ENCODE assay signal across 8 cellular contexts in the genomic region with DNA sequence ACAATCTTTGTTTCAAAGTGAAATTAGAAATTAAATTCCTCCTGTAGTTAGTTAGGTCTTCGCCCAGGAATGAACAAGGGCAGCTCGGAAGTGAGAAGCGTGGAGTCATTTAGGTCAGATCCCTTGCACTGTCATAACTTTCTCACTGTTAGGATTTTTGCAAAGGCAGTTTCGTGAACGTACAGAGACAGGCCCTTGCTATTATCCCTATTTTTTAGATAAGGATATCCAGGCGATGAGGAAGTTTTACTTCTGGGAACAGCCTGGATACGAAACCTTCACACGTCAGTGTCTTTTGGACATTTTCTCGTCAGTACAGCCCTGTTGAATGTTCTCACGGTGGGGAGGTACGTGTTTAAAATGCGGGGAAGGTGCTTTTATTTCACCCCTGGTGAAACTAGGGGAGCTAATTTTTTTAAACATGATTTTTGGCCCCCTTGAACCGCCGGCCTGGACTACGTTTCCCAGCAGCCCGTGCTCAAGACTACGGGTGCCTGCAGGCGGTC.
DNase-seq lines count a peak whose midpoint lies in the region; ATAC-seq and TF ChIP-seq lines count a peak whose summit lies in the region.

No MANE protein-coding gene starts in this region.

- peak overlapping the region; percentile 83 for H3K27ac ChIP-seq in RWPE1
- H3K27ac ChIP-seq in muscle layer of duodenum (ENCODE audit: low read length): peak overlapping the region; percentile 80

- H3K36me3 ChIP-seq in endocrine pancreas (ENCODE audit: control insufficient read depth, insufficient read depth, low read length): no peaks in the 10 kb centered on the region
- H3K36me3 ChIP-seq in muscle layer of duodenum (ENCODE audit: control insufficient read depth in 1 of 2, insufficient read depth in 2 of 2, low read length in 2 of 2): peaks cover 0 to 5% of the 10 kb centered on the region in 2 donors

- H3K4me1 Mint-ChIP-seq in activated naive CD4-positive, alpha-beta T cell treated with anti-CD3 and anti-CD28 coated beads, Interleukin-2, amount 50 U/mL, for 24 hours: peaks cover 43% of the 10 kb centered on the region

- H3K9ac ChIP-seq in endocrine pancreas (ENCODE audit: control insufficient read depth, insufficient read depth, low read length): peak overlapping the region; percentile 34

- POLR2A ChIA-PET in RWPE1 (lab: Yijun Ruan, JAX; ENCODE audit: low non-redundant PET): interaction anchor here (0.5 to 1.7 kb wide), 2 partner anchors 43 to 67 kb away, joined by 3 to 5 read pairs; no protein-coding TSS in a partner anchor

- H3K4me3 ChIP-seq in endocrine pancreas (ENCODE audit: control insufficient read depth, insufficient read depth, low read length): peak overlapping the region; percentile 81
- peak overlapping the region; percentile 87 to 100 for H3K4me3 ChIP-seq in muscle layer of duodenum (ENCODE audit: low read depth in 1 of 2, low read length in 2 of 2)

- no peaks in the 10 kb centered on the region for H3K36me3 Mint-ChIP-seq in activated naive CD4-positive, alpha-beta T cell treated with anti-CD3 and anti-CD28 coated beads, Interleukin-2, amount 50 U/mL, for 24 hours

- no peak for DNase-seq in activated naive CD4-positive, alpha-beta T cell treated with Interleukin-2 at 50 U/mL for 16 hours
- peak; percentile 79 for DNase-seq in RWPE1 (ENCODE audit: low spot score)

- peak overlapping the region; percentile 89 for H3K27ac Mint-ChIP-seq in activated naive CD4-positive, alpha-beta T cell treated with anti-CD3 and anti-CD28 coated beads, Interleukin-2, amount 50 U/mL, for 24 hours

- TF ChIP-seq CTCF in RWPE1 (conservative IDR thresholded peaks at IDR 0.05; ENCODE audit: low read depth): no peak

- H3K27me3 ChIP-seq in endocrine pancreas (ENCODE audit: control insufficient read depth, insufficient read depth, low read length): no peaks in the 10 kb centered on the region
- no peaks in the 10 kb centered on the region for H3K27me3 ChIP-seq in muscle layer of duodenum (ENCODE audit: low read depth, low read length)

- peak overlapping the region; percentile 87 for H3K4me3 Mint-ChIP-seq in activated naive CD4-positive, alpha-beta T cell treated with anti-CD3 and anti-CD28 coated beads, Interleukin-2, amount 50 U/mL, for 24 hours

- CTCF ChIA-PET in RWPE1 (lab: Yijun Ruan, JAX): no interaction called here

- H3K4me1 ChIP-seq in endocrine pancreas (ENCODE audit: control insufficient read depth, insufficient read depth, low read length) (peaks cover 12% of the 10 kb centered on the region), muscle layer of duodenum (ENCODE audit: control insufficient read depth in 1 of 2, insufficient read depth in 2 of 2, low read length in 2 of 2) (peaks cover 10 to 14% of the 10 kb centered on the region in 2 donors)

- no peaks in the 10 kb centered on the region for H3K27me3 Mint-ChIP-seq in activated naive CD4-positive, alpha-beta T cell treated with anti-CD3 and anti-CD28 coated beads, Interleukin-2, amount 50 U/mL, for 24 hours

- no peaks in the 10 kb centered on the region for H3K9me3 Mint-ChIP-seq in activated naive CD4-positive, alpha-beta T cell treated with anti-CD3 and anti-CD28 coated beads, Interleukin-2, amount 50 U/mL, for 24 hours

- ATAC-seq in HG02642 (IDR thresholded peaks at IDR 0.05; ENCODE audit: poor library complexity, unreplicated experiment) (no peak), GM19455 (IDR thresholded peaks at IDR 0.05; ENCODE audit: unreplicated experiment) (no peak), GM21526 (IDR thresholded peaks at IDR 0.05; ENCODE audit: low FRiP score, unreplicated experiment) (no peak)

- H3K9me3 ChIP-seq in endocrine pancreas (ENCODE audit: control insufficient read depth, low read length): no peaks in the 10 kb centered on the region
- no peaks in the 10 kb centered on the region for H3K9me3 ChIP-seq in muscle layer of duodenum (ENCODE audit: control insufficient read depth in 1 of 2, low read length in 2 of 2)
